Comparison of ENCODE assay signal across 33 cellular contexts in genomic region chr14:91519239-91520036, GRCh38.
"Had no signal": no experiment of that assay in that cellular context is flagged by ENCODE, and none has a peak within 500 bp of the region (broad histone marks: within the 10 kb centered on the region; RNA-seq: fewer than 3 reads in every experiment).

No MANE protein-coding gene starts in this region.

- H3K27me3 Mint-ChIP-seq: activated CD4-positive, alpha-beta memory T cell treated with anti-CD3 and anti-CD28 coated beads for 36 hours; central memory CD8-positive, alpha-beta T cell had no signal

- H3K4me3 ChIP-seq: coronary artery, esophagus muscularis mucosa, gastrocnemius medialis had no signal

- H3K27me3 ChIP-seq: brain microvascular endothelial cell, foreskin keratinocyte had no signal

- DNase-seq: activated CD4-positive, alpha-beta memory T cell treated with anti-CD3 and anti-CD28 coated beads for 36 hours; activated CD4-positive, alpha-beta T cell treated with anti-CD3 and anti-CD28 coated beads for 36 hours; activated CD4-positive, alpha-beta T cell treated with anti-CD3 and anti-CD28 coated beads, Interleukin-2, amount 10 ng/mL, durations not matched to agents 24 days and 14 days; activated CD4-positive, CD25-positive, alpha-beta regulatory T cell; activated CD4-positive, CD25-positive, alpha-beta regulatory T cell treated with anti-CD3 and anti-CD28 coated beads, Interleukin-2, amount 50 U/mL, for 72 hours; activated CD8-positive, alpha-beta memory T cell treated with anti-CD3 and anti-CD28 coated beads, Interleukin-2, amount 10 ng/mL, durations not matched to agents 7 days and 5 days; activated CD8-positive, alpha-beta memory T cell treated with anti-CD3 and anti-CD28 coated beads, Interleukin-2, amount 50 U/mL, for 4 hours; activated CD8-positive, alpha-beta T cell treated with anti-CD3 and anti-CD28 coated beads, Interleukin-2, amount 10 ng/mL, durations not matched to agents 7 days and 5 days; activated gamma-delta T cell; activated naive CD4-positive, alpha-beta T cell; activated naive CD4-positive, alpha-beta T cell treated with anti-CD3 and anti-CD28 coated beads, Interleukin-2, amount 10 ng/mL, durations not matched to agents 7 days and 5 days; activated naive CD8-positive, alpha-beta T cell treated with anti-CD3 and anti-CD28 coated beads, Interleukin-2, amount 10 ng/mL, durations not matched to agents 7 days and 5 days; activated T-cell treated with anti-CD3 and anti-CD28 coated beads, Interleukin-2, amount 50 U/mL, for 1 hour; activated T-cell treated with anti-CD3 and anti-CD28 coated beads, Interleukin-2, amount 50 U/mL, for 72 hours; anterior cingulate cortex; brain microvascular endothelial cell; dermis blood vessel endothelial cell; effector CD4-positive, alpha-beta T cell; effector memory CD8-positive, alpha-beta T cell; erythroblast; foreskin keratinocyte; gastrocnemius medialis; glutamatergic neuron; T-helper 1 cell; T-helper 17 cell; T1000 had no signal

- H3K9me3 ChIP-seq: gastrocnemius medialis had no signal

- H3K4me3 Mint-ChIP-seq: activated CD4-positive, alpha-beta memory T cell treated with anti-CD3 and anti-CD28 coated beads for 36 hours; activated CD4-positive, alpha-beta T cell treated with anti-CD3 and anti-CD28 coated beads for 36 hours; activated CD4-positive, alpha-beta T cell treated with anti-CD3 and anti-CD28 coated beads, Interleukin-2, amount 10 ng/mL, durations not matched to agents 24 days and 14 days; activated CD8-positive, alpha-beta memory T cell treated with anti-CD3 and anti-CD28 coated beads, Interleukin-2, amount 10 ng/mL, durations not matched to agents 7 days and 5 days; activated CD8-positive, alpha-beta T cell treated with anti-CD3 and anti-CD28 coated beads, Interleukin-2, amount 10 ng/mL, durations not matched to agents 7 days and 5 days; activated naive CD4-positive, alpha-beta T cell treated with anti-CD3 and anti-CD28 coated beads, Interleukin-2, amount 10 ng/mL, durations not matched to agents 7 days and 5 days; activated naive CD8-positive, alpha-beta T cell treated with anti-CD3 and anti-CD28 coated beads, Interleukin-2, amount 10 ng/mL, durations not matched to agents 7 days and 5 days; activated T-cell treated with anti-CD3 and anti-CD28 coated beads, Interleukin-2, amount 50 U/mL, for 72 hours; central memory CD8-positive, alpha-beta T cell; effector memory CD8-positive, alpha-beta T cell; T-helper 17 cell; T-helper 2 cell treated with Interferon-gamma antibody and Interleukin-4, amounts not matched to agents 5 μg/mL and 100 μg/mL, for 36 hours had no signal

- FAIRE-seq: astrocyte, bronchial epithelial cell had no signal

- H3K36me3 Mint-ChIP-seq: activated CD4-positive, alpha-beta memory T cell treated with anti-CD3 and anti-CD28 coated beads for 36 hours; activated CD8-positive, alpha-beta memory T cell treated with anti-CD3 and anti-CD28 coated beads, Interleukin-2, amount 10 ng/mL, durations not matched to agents 7 days and 5 days; activated naive CD4-positive, alpha-beta T cell treated with anti-CD3 and anti-CD28 coated beads, Interleukin-2, amount 10 ng/mL, durations not matched to agents 7 days and 5 days; activated naive CD4-positive, alpha-beta T cell treated with anti-CD3 and anti-CD28 coated beads, Interleukin-2, amount 50 U/mL, for 72 hours; activated naive CD8-positive, alpha-beta T cell treated with anti-CD3 and anti-CD28 coated beads, Interleukin-2, amount 10 ng/mL, durations not matched to agents 7 days and 5 days had no signal

- H3K27ac ChIP-seq: brain microvascular endothelial cell, coronary artery, esophagus muscularis mucosa, foreskin keratinocyte, gastrocnemius medialis had no signal

- H3K27ac Mint-ChIP-seq: activated CD4-positive, alpha-beta memory T cell treated with anti-CD3 and anti-CD28 coated beads for 36 hours; activated CD4-positive, alpha-beta T cell treated with anti-CD3 and anti-CD28 coated beads for 36 hours; activated CD4-positive, alpha-beta T cell treated with anti-CD3 and anti-CD28 coated beads, Interleukin-2, amount 10 ng/mL, durations not matched to agents 24 days and 14 days; activated CD8-positive, alpha-beta memory T cell treated with anti-CD3 and anti-CD28 coated beads, Interleukin-2, amount 10 ng/mL, durations not matched to agents 7 days and 5 days; activated CD8-positive, alpha-beta T cell treated with anti-CD3 and anti-CD28 coated beads, Interleukin-2, amount 10 ng/mL, durations not matched to agents 7 days and 5 days; activated naive CD4-positive, alpha-beta T cell treated with anti-CD3 and anti-CD28 coated beads, Interleukin-2, amount 10 ng/mL, durations not matched to agents 7 days and 5 days; activated naive CD4-positive, alpha-beta T cell treated with anti-CD3 and anti-CD28 coated beads, Interleukin-2, amount 50 U/mL, for 72 hours; activated naive CD8-positive, alpha-beta T cell treated with anti-CD3 and anti-CD28 coated beads, Interleukin-2, amount 10 ng/mL, durations not matched to agents 7 days and 5 days; activated T-cell treated with anti-CD3 and anti-CD28 coated beads, Interleukin-2, amount 50 U/mL, for 72 hours; effector memory CD8-positive, alpha-beta T cell; T-helper 17 cell; T-helper 2 cell treated with Interferon-gamma antibody and Interleukin-4, amounts not matched to agents 5 μg/mL and 100 μg/mL, for 36 hours had no signal

- H3K9me3 Mint-ChIP-seq: activated CD4-positive, alpha-beta T cell treated with anti-CD3 and anti-CD28 coated beads, Interleukin-2, amount 10 ng/mL, durations not matched to agents 24 days and 14 days; activated naive CD4-positive, alpha-beta T cell treated with anti-CD3 and anti-CD28 coated beads, Interleukin-2, amount 50 U/mL, for 72 hours; activated T-cell treated with anti-CD3 and anti-CD28 coated beads, Interleukin-2, amount 50 U/mL, for 72 hours; central memory CD8-positive, alpha-beta T cell; effector memory CD8-positive, alpha-beta T cell; T-helper 2 cell treated with Interferon-gamma antibody and Interleukin-4, amounts not matched to agents 5 μg/mL and 100 μg/mL, for 36 hours had no signal

- H3K36me3 ChIP-seq: brain microvascular endothelial cell, esophagus muscularis mucosa, gastrocnemius medialis had no signal

- H3K4me1 ChIP-seq: esophagus muscularis mucosa, foreskin keratinocyte, gastrocnemius medialis had no signal

- H3K4me1 Mint-ChIP-seq: activated CD4-positive, alpha-beta T cell treated with anti-CD3 and anti-CD28 coated beads for 36 hours; activated CD4-positive, alpha-beta T cell treated with anti-CD3 and anti-CD28 coated beads, Interleukin-2, amount 10 ng/mL, durations not matched to agents 24 days and 14 days; activated CD8-positive, alpha-beta memory T cell treated with anti-CD3 and anti-CD28 coated beads, Interleukin-2, amount 10 ng/mL, durations not matched to agents 7 days and 5 days; activated naive CD8-positive, alpha-beta T cell treated with anti-CD3 and anti-CD28 coated beads, Interleukin-2, amount 10 ng/mL, durations not matched to agents 7 days and 5 days; T-helper 17 cell had no signal

- ATAC-seq: activated CD4-positive, alpha-beta T cell treated with anti-CD3 and anti-CD28 coated beads for 36 hours; activated CD8-positive, alpha-beta memory T cell treated with anti-CD3 and anti-CD28 coated beads, Interleukin-2, amount 10 ng/mL, durations not matched to agents 7 days and 5 days; activated CD8-positive, alpha-beta T cell treated with anti-CD3 and anti-CD28 coated beads, Interleukin-2, amount 10 ng/mL, durations not matched to agents 7 days and 5 days; activated naive CD4-positive, alpha-beta T cell treated with anti-CD3 and anti-CD28 coated beads, Interleukin-2, amount 50 U/mL, for 72 hours; activated T-cell treated with anti-CD3 and anti-CD28 coated beads, Interleukin-2, amount 50 U/mL, for 72 hours; effector memory CD8-positive, alpha-beta T cell; foreskin keratinocyte; gastrocnemius medialis; T-helper 17 cell had no signal
